Comparison of ENCODE assay signal across 14 cellular contexts in genomic region chrX:371907-372306, GRCh38. TPM values are rescaled to one million over a fixed set of nuclear protein-coding genes. Genes with fewer than 3 reads are reported as not detected.
A peak's percentile ranks its signal among the peaks of the same experiment; 100 is the strongest.
DNase-seq lines count a peak whose midpoint lies in the region; ATAC-seq and TF ChIP-seq lines count a peak whose summit lies in the region.
"Had no signal": no experiment of that assay in that cellular context is flagged by ENCODE, and none has a peak within 500 bp of the region (broad histone marks: within the 10 kb centered on the region; RNA-seq: fewer than 3 reads in every experiment).

No MANE protein-coding gene starts in this region.

- H3K9me3 Mint-ChIP-seq in activated naive CD4-positive, alpha-beta T cell treated with anti-CD3 and anti-CD28 coated beads, Interleukin-2, amount 10 ng/mL, durations not matched to agents 7 days and 5 days, result no peaks in the 10 kb centered on the region
- H3K9me3 Mint-ChIP-seq in activated naive CD4-positive, alpha-beta T cell treated with anti-CD3 and anti-CD28 coated beads, Interleukin-2, amount 50 U/mL, for 72 hours, result no peaks in the 10 kb centered on the region
- H3K9me3 Mint-ChIP-seq in T-cell, result no peaks in the 10 kb centered on the region

- ATAC-seq in activated naive CD4-positive, alpha-beta T cell treated with anti-CD3 and anti-CD28 coated beads, Interleukin-2, amount 50 U/mL, for 72 hours, result no peak
- ATAC-seq in T-cell (replicated peaks in 1 of 4) (no peak), GM18505 (IDR thresholded peaks at IDR 0.05; ENCODE audit: unreplicated experiment) (no peak)

- no peak for TF ChIP-seq POLR2A in GM18505 (IDR thresholded peaks at IDR 0.05; ENCODE audit: borderline replicate concordance, extremely low read depth, insufficient read depth, insufficient read length)

- peaks cover 43% of the 10 kb centered on the region for H3K27me3 ChIP-seq in left ventricle myocardium inferior (ENCODE audit: low read depth)
- H3K27me3 ChIP-seq: MG63, ovary had no signal

- no peak overlapping the region for H3K27ac Mint-ChIP-seq in activated naive CD4-positive, alpha-beta T cell treated with anti-CD3 and anti-CD28 coated beads, Interleukin-2, amount 10 ng/mL, durations not matched to agents 7 days and 5 days
- no peak overlapping the region for H3K27ac Mint-ChIP-seq in activated naive CD4-positive, alpha-beta T cell treated with anti-CD3 and anti-CD28 coated beads, Interleukin-2, amount 50 U/mL, for 72 hours
- no peak overlapping the region for H3K27ac Mint-ChIP-seq in T-cell

- TF ChIP-seq CTCF in left ventricle myocardium inferior (IDR thresholded peaks at IDR 0.05; ENCODE audit: borderline replicate concordance) (no peak), retinal pigment epithelial cell (conservative IDR thresholded peaks at IDR 0.05; ENCODE audit: low read depth, low read length) (no peak)

- CTCF ChIA-PET in activated naive CD4-positive, alpha-beta T cell treated with anti-CD3 and anti-CD28 coated beads, Interleukin-2, amount 10 ng/mL, durations not matched to agents 7 days and 5 days (lab: Charles Lee), result no interaction called here
- CTCF ChIA-PET in T-cell (lab: Charles Lee), result no interaction called here

- POLR2A ChIA-PET in T-cell (lab: Charles Lee), result no interaction called here

- peaks cover 33% of the 10 kb centered on the region for H3K4me1 Mint-ChIP-seq in activated naive CD4-positive, alpha-beta T cell treated with anti-CD3 and anti-CD28 coated beads, Interleukin-2, amount 10 ng/mL, durations not matched to agents 7 days and 5 days
- H3K4me1 Mint-ChIP-seq in T-cell, result peaks cover 35 to 40% (median 36%) of the 10 kb centered on the region in 3 donors

- H3K27ac ChIP-seq in left ventricle myocardium inferior (replicated peaks), result peak overlapping the region; percentile 96
- H3K27ac ChIP-seq: ovary had no signal

- peak overlapping the region; percentile 68 for H3K4me3 ChIP-seq in left ventricle myocardium inferior
- peak overlapping the region; percentile 52 for H3K4me3 ChIP-seq in retinal pigment epithelial cell (ENCODE audit: low read length)
- H3K4me3 ChIP-seq: lung, MG63, ovary had no signal

- H3K36me3 ChIP-seq in left ventricle myocardium inferior, result no peaks in the 10 kb centered on the region
- H3K36me3 ChIP-seq: MG63, ovary had no signal

- no peak for DNase-seq in activated naive CD4-positive, alpha-beta T cell treated with anti-CD3 and anti-CD28 coated beads, Interleukin-2, amount 10 ng/mL, durations not matched to agents 7 days and 5 days
- DNase-seq in activated naive CD4-positive, alpha-beta T cell treated with anti-CD3 and anti-CD28 coated beads, Interleukin-2, amount 50 U/mL, for 72 hours (ENCODE audit: low spot score in 2 of 2), result no peak
- DNase-seq in T-cell, result no peak
- DNase-seq in left ventricle myocardium inferior, result no peak
- no peak for DNase-seq in retinal pigment epithelial cell (ENCODE audit: low read depth)
- DNase-seq in LoVo (ENCODE audit: low spot score), result no peak
- no peak for DNase-seq in NCI-H1694 treated with DMSO at 0.1 percent for 48 hours (lab: John Stamatoyannopoulos, UW)
- DNase-seq: ACHN, Calu3, cortex of kidney, MG63, ovary had no signal

- peak overlapping the region; percentile 43 for H3K4me3 Mint-ChIP-seq in activated naive CD4-positive, alpha-beta T cell treated with anti-CD3 and anti-CD28 coated beads, Interleukin-2, amount 10 ng/mL, durations not matched to agents 7 days and 5 days
- peak overlapping the region in 2 of 3 donors; percentile 50 to 68 for H3K4me3 Mint-ChIP-seq in T-cell

- H3K4me1 ChIP-seq in left ventricle myocardium inferior, result peaks cover 43% of the 10 kb centered on the region

- H3K36me3 Mint-ChIP-seq in activated naive CD4-positive, alpha-beta T cell treated with anti-CD3 and anti-CD28 coated beads, Interleukin-2, amount 10 ng/mL, durations not matched to agents 7 days and 5 days, result peaks cover 9% of the 10 kb centered on the region
- H3K36me3 Mint-ChIP-seq in activated naive CD4-positive, alpha-beta T cell treated with anti-CD3 and anti-CD28 coated beads, Interleukin-2, amount 50 U/mL, for 72 hours, result peaks cover 6 to 12% of the 10 kb centered on the region in 2 donors
- peaks cover 6% of the 10 kb centered on the region for H3K36me3 Mint-ChIP-seq in T-cell

- no peaks in the 10 kb centered on the region for H3K9me3 ChIP-seq in left ventricle myocardium inferior (replicated peaks)
- H3K9me3 ChIP-seq: MG63, ovary had no signal

- peaks cover 68% of the 10 kb centered on the region for H3K27me3 Mint-ChIP-seq in activated naive CD4-positive, alpha-beta T cell treated with anti-CD3 and anti-CD28 coated beads, Interleukin-2, amount 10 ng/mL, durations not matched to agents 7 days and 5 days
- peaks cover 30 to 44% of the 10 kb centered on the region in 2 donors for H3K27me3 Mint-ChIP-seq in T-cell

- intact Hi-C loops in left ventricle myocardium inferior (cut with micrococcal nuclease), result no loop called here

RNA-seq across cellular contexts. Expression of gene PPP2R3B, which starts 14.8 kb away (rescaled TPM):
- total RNA-seq in activated naive CD4-positive, alpha-beta T cell treated with anti-CD3 and anti-CD28 coated beads, Interleukin-2, amount 50 U/mL, for 72 hours, result 10 to 100 TPM; 23.9 to 37.8 TPM
- total RNA-seq in T-cell, result 10 to 100 TPM; 30.5 to 56.5 (median 46.6) TPM
- total RNA-seq in left ventricle myocardium inferior, result 170 TPM

RNA-seq across cellular contexts. Expression of gene GTPBP6, which starts 53.3 kb away (rescaled TPM):
- total RNA-seq in activated naive CD4-positive, alpha-beta T cell treated with anti-CD3 and anti-CD28 coated beads, Interleukin-2, amount 50 U/mL, for 72 hours, result 10 to 100 TPM; 57.1 to 61.6 TPM
- 100 to 1,000 TPM in 3 of 5 donors, 10 to 100 TPM in 2; 58.8 to 112 (median 111) TPM for total RNA-seq in T-cell
- total RNA-seq in left ventricle myocardium inferior, result 51.1 TPM
